ENCODE assay signal across 8 cellular contexts in genomic region chr17:21551081-21551881, GRCh38.
A peak's percentile ranks its signal among the peaks of the same experiment; 100 is the strongest.
DNase-seq lines count a peak whose midpoint lies in the region; ATAC-seq and TF ChIP-seq lines count a peak whose summit lies in the region.

No MANE protein-coding gene starts in this region.

- H3K4me1 Mint-ChIP-seq in immature natural killer cell: peaks cover 14 to 35% of the 10 kb centered on the region in 2 donors

- peaks cover 0 to 48% (median 37%) of the 10 kb centered on the region in 11 experiments; a peak in 19 of 22 replicates for H4K20me1 ChIP-seq in BLaER1 treated with 17β-estradiol and CSF1 and Interleukin-3, amounts not matched to agents 10 nM and 100 nM

- peaks cover 0 to 4% (median 0%) of the 10 kb centered on the region in 3 donors for H3K36me3 Mint-ChIP-seq in immature natural killer cell

- peak overlapping the region in 10 of 11 experiments; percentile 58 to 88 (median 80); a peak in 21 of 22 replicates for H3K27ac ChIP-seq in BLaER1 treated with 17β-estradiol and CSF1 and Interleukin-3, amounts not matched to agents 10 nM and 100 nM
- H3K27ac ChIP-seq in WERI-Rb-1 (peak overlapping the region; percentile 56), breast epithelium (peak overlapping the region; percentile 58 to 75), skin epidermis (peak overlapping the region in 19 of 21 experiments; percentile 19 to 87 (median 73))

- H3K4me1 ChIP-seq in BLaER1 treated with 17β-estradiol and CSF1 and Interleukin-3, amounts not matched to agents 10 nM and 100 nM: peaks cover 26 to 46% (median 38%) of the 10 kb centered on the region in 10 experiments
- no peaks in the 10 kb centered on the region for H3K4me1 ChIP-seq in breast epithelium

- no peaks in the 10 kb centered on the region for H3K27me3 ChIP-seq in BLaER1 treated with 17β-estradiol and CSF1 and Interleukin-3, amounts not matched to agents 10 nM and 100 nM
- peaks cover 24% of the 10 kb centered on the region for H3K27me3 ChIP-seq in WERI-Rb-1 (ENCODE audit: insufficient read depth, low read depth, severe bottlenecking)
- H3K27me3 ChIP-seq in breast epithelium: no peaks in the 10 kb centered on the region

- peaks cover 4 to 21% (median 6%) of the 10 kb centered on the region in 3 donors for H3K27me3 Mint-ChIP-seq in immature natural killer cell (ENCODE audit: low read depth in 3 of 3)

- peak overlapping the region; percentile 67 to 89 (median 82) for H3K4me3 ChIP-seq in BLaER1 treated with 17β-estradiol and CSF1 and Interleukin-3, amounts not matched to agents 10 nM and 100 nM
- H3K4me3 ChIP-seq in WERI-Rb-1 (ENCODE audit: low read depth, low read length) (peak overlapping the region; percentile 49), breast epithelium (peak overlapping the region; percentile 53 to 79 (median 71)), skin epidermis (peak overlapping the region; percentile 49 to 81 (median 56))

- peaks cover 3 to 24% (median 13%) of the 10 kb centered on the region in 11 experiments; a peak in 17 of 22 replicates for H3K9me3 ChIP-seq in BLaER1 treated with 17β-estradiol and CSF1 and Interleukin-3, amounts not matched to agents 10 nM and 100 nM (replicated peaks in 1 of 11)
- H3K9me3 ChIP-seq in WERI-Rb-1 (ENCODE audit: severe bottlenecking): no peaks in the 10 kb centered on the region
- no peaks in the 10 kb centered on the region for H3K9me3 ChIP-seq in breast epithelium

- no peak for TF ChIP-seq CTCF in WERI-Rb-1 (IDR thresholded peaks at IDR 0.05; ENCODE audit: low read depth, low read length)
- TF ChIP-seq CTCF in breast epithelium (IDR thresholded peaks at IDR 0.05): no peak

- peak; percentile 81 for ATAC-seq in GM21529 (IDR thresholded peaks at IDR 0.05; ENCODE audit: unreplicated experiment)

- peak; percentile 33 for TF ChIP-seq POLR2A in breast epithelium (IDR thresholded peaks at IDR 0.05)

- H3K27ac Mint-ChIP-seq in immature natural killer cell: peak overlapping the region in 2 of 6 donors; percentile 17 to 26

- intact Hi-C loops in breast epithelium (cut with DNase I; ENCODE audit: low total_unique reads): no loop called here

- H3K4me2 ChIP-seq in BLaER1 treated with 17β-estradiol and CSF1 and Interleukin-3, amounts not matched to agents 10 nM and 100 nM: peak overlapping the region; percentile 82 to 95 (median 91)

- peak overlapping the region; percentile 73 to 91 (median 86) for H3K9ac ChIP-seq in BLaER1 treated with 17β-estradiol and CSF1 and Interleukin-3, amounts not matched to agents 10 nM and 100 nM

- H3K4me3 Mint-ChIP-seq in immature natural killer cell: peak overlapping the region; percentile 79 to 87 (median 83)

- peak; percentile 77 for DNase-seq in NCI-H146 treated with DMSO at 0.1 percent for 48 hours (lab: John Stamatoyannopoulos, UW; ENCODE audit: unreplicated experiment)
- peak; percentile 88 for DNase-seq in WERI-Rb-1
- DNase-seq in breast epithelium (ENCODE audit: low spot score in 2 of 2): peak; percentile 54 to 73
- peak; percentile 72 to 74 (median 74) for DNase-seq in immature natural killer cell
- no peak for DNase-seq in GF-D8 (lab: John Stamatoyannopoulos, UW)

- peaks cover 0 to 14% (median 5%) of the 10 kb centered on the region in 6 donors for H3K9me3 Mint-ChIP-seq in immature natural killer cell

- peaks cover 0 to 15% (median 6%) of the 10 kb centered on the region in 11 experiments; a peak in 12 of 22 replicates for H3K36me3 ChIP-seq in BLaER1 treated with 17β-estradiol and CSF1 and Interleukin-3, amounts not matched to agents 10 nM and 100 nM
- H3K36me3 ChIP-seq in WERI-Rb-1 (no peaks in the 10 kb centered on the region), breast epithelium (no peaks in the 10 kb centered on the region)
